Comparison of ENCODE assay signal across 8 cellular contexts in genomic region chr5:160399402-160400353, GRCh38. TPM values are rescaled to one million over a fixed set of nuclear protein-coding genes. Genes with fewer than 3 reads are reported as not detected.
DNase-seq lines count a peak whose midpoint lies in the region; ATAC-seq and TF ChIP-seq lines count a peak whose summit lies in the region.

Gene FAM200C (minus strand): TSS chr5:160400054. CDS start chr5:160395490, 4,564 bp downstream.

- TF ChIP-seq POLR2A in lower leg skin (IDR thresholded peaks at IDR 0.05): peak in 1 of 2 donors; percentile 80

- no peaks in the 10 kb centered on the region for H3K9me3 ChIP-seq in CD4-positive, alpha-beta T cell (ENCODE audit: control insufficient read depth, low read length)

- H3K9me3 Mint-ChIP-seq in CD4-positive, alpha-beta T cell: no peaks in the 10 kb centered on the region

- H3K4me3 ChIP-seq in dorsolateral prefrontal cortex: peak within 1 kb of the TSS; percentile 66 to 95 (median 84)
- peak within 1 kb of the TSS; percentile 72 for H3K4me3 ChIP-seq in lower leg skin (ENCODE audit: low read depth, poor library complexity, severe bottlenecking)

- H3K27ac ChIP-seq in CD4-positive, alpha-beta T cell (ENCODE audit: low read depth, low read length): peak within 1 kb of the TSS; percentile 2
- peak within 1 kb of the TSS; percentile 78 to 99 (median 96) for H3K27ac ChIP-seq in dorsolateral prefrontal cortex

- peak in 9 of 10 experiments; percentile 17 to 57 (median 48) for DNase-seq in CD4-positive, alpha-beta T cell
- DNase-seq in NCI-H748 treated with DMSO at 0.1 percent for 48 hours (lab: John Stamatoyannopoulos, UW) (peak; percentile 86), dorsolateral prefrontal cortex (peak; percentile 81 to 95 (median 90)), lower leg skin (ENCODE audit: low spot score in 2 of 2) (peak; percentile 83 to 97)
- peak; percentile 34 to 41 for DNase-seq in activated CD4-positive, alpha-beta T cell treated with anti-CD3 and anti-CD28 coated beads, Interleukin-2, amount 50 U/mL, for 4 hours
- peak; percentile 52 to 63 for DNase-seq in stimulated activated CD4-positive, alpha-beta T cell treated with anti-CD3 and anti-CD28 coated beads, Interleukin-4, amount 100 ng/mL, for 4 hours

- CTCF ChIA-PET in CD4-positive, alpha-beta T cell (lab: Charles Lee): interaction anchor here (0.6 kb wide), 1 partner anchor 114 kb away, joined by 3 read pairs; no protein-coding TSS in a partner anchor

- H3K4me3 Mint-ChIP-seq in CD4-positive, alpha-beta T cell: peak within 1 kb of the TSS; percentile 92

- WGBS in lower leg skin, 2 donors: 1 to 2% methylated on average over 41 of the region's 41 CpGs

- no peak for TF ChIP-seq CTCF in CD4-positive, alpha-beta T cell (IDR thresholded peaks at IDR 0.05)
- TF ChIP-seq CTCF in dorsolateral prefrontal cortex (IDR thresholded peaks at IDR 0.05 in 54 of 56, conservative IDR thresholded peaks at IDR 0.05 in 2 of 56; ENCODE audit: low read depth in 1 of 56, partially characterized antibody in 56 of 56) (peak in 17 of 56 donors; percentile 6 to 46 (median 22)), lower leg skin (IDR thresholded peaks at IDR 0.05) (no peak)

- H3K27me3 ChIP-seq in CD4-positive, alpha-beta T cell (ENCODE audit: control insufficient read depth, insufficient read depth, low read length): no peaks in the 10 kb centered on the region
- no peaks in the 10 kb centered on the region for H3K27me3 ChIP-seq in dorsolateral prefrontal cortex

- peak; percentile 82 for ATAC-seq in CD4-positive, alpha-beta T cell (ENCODE audit: poor library complexity)
- peak; percentile 85 for ATAC-seq in GM19452 (IDR thresholded peaks at IDR 0.05; ENCODE audit: unreplicated experiment)
- ATAC-seq in HG03571 (IDR thresholded peaks at IDR 0.05; ENCODE audit: unreplicated experiment): peak; percentile 82

- H3K27me3 Mint-ChIP-seq in CD4-positive, alpha-beta T cell: no peaks in the 10 kb centered on the region

- H3K27ac Mint-ChIP-seq in CD4-positive, alpha-beta T cell: peak within 1 kb of the TSS; percentile 58

- peaks cover 24% of the 10 kb centered on the region for H3K4me1 Mint-ChIP-seq in CD4-positive, alpha-beta T cell (ENCODE audit: low read depth)

- intact Hi-C loops in CD4-positive, alpha-beta T cell (cut with DNase I, micrococcal nuclease): no loop called here
- intact Hi-C loops in dorsolateral prefrontal cortex (cut with DNase I): loop anchor here in 1 of 2 donors (1.0 kb wide), 1 partner anchor 20 kb away; the partner anchor contains the start of gene SLU7
- intact Hi-C loops in lower leg skin (cut with DNase I; ENCODE audit: low total_unique reads): loop anchor here (5.0 kb wide), 1 partner anchor 367 kb away; no protein-coding TSS in a partner anchor

- peaks cover 45% of the 10 kb centered on the region for H3K36me3 Mint-ChIP-seq in CD4-positive, alpha-beta T cell (ENCODE audit: low read depth)

- POLR2A ChIA-PET in CD4-positive, alpha-beta T cell (lab: Charles Lee): interaction anchor here (0.9 to 1.9 kb wide), 2 partner anchors 17 to 19 kb away, joined by 3 to 10 read pairs; partner anchors contain the start of gene SLU7

RNA-seq across cellular contexts. Expression of gene FAM200C, which starts in this region (rescaled TPM):
- total RNA-seq in CD4-positive, alpha-beta T cell: under 1 TPM in 1 of 2 experiments, not detected in 1; 0.16 TPM
- 10 to 100 TPM in 70 of 120 experiments, 1 to 10 TPM in 50; 6.3 to 14.9 (median 10.6) TPM for total RNA-seq in dorsolateral prefrontal cortex
- 1 to 10 TPM; 1.3 to 3.2 (median 2.3) TPM for total RNA-seq in lower leg skin

Comparison
In these comparisons a context has a peak if more than half of its experiments do, and no peak if none do; other contexts are left out.
1. Peak in every context shown above with its lines: DNase-seq, ATAC-seq, H3K4me3 ChIP-seq and H3K27ac ChIP-seq.
2. Peak in DNase-seq, ATAC-seq and H3K27ac ChIP-seq in CD4-positive, alpha-beta T cell; RNA of the gene not detected or under 1 TPM.
3. DNase-seq: peak in every context shown above with its lines; median percentile 90 in dorsolateral prefrontal cortex; 90 in lower leg skin; 86 in NCI-H748 treated with DMSO at 0.1 percent for 48 hours; 58 in stimulated activated CD4-positive, alpha-beta T cell treated with anti-CD3 and anti-CD28 coated beads, Interleukin-4, amount 100 ng/mL, for 4 hours; 48 in CD4-positive, alpha-beta T cell; 38 in activated CD4-positive, alpha-beta T cell treated with anti-CD3 and anti-CD28 coated beads, Interleukin-2, amount 50 U/mL, for 4 hours.